11 cellular contexts compared by ENCODE assay signal in genomic region chr15:47473857-47474256, GRCh38.
A peak's percentile ranks its signal among the peaks of the same experiment; 100 is the strongest.
DNase-seq lines count a peak whose midpoint lies in the region; TF ChIP-seq lines count a peak whose summit lies in the region.
"Had no signal": no experiment of that assay in that cellular context is flagged by ENCODE, and none has a peak within 500 bp of the region (broad histone marks: within the 10 kb centered on the region; RNA-seq: fewer than 3 reads in every experiment).

No MANE protein-coding gene starts in this region.

- DNase-seq in amygdala (lab: John Stamatoyannopoulos, UW), result peak in 37 of 56 donors; percentile 1 to 70 (median 18)
- peak; percentile 89 for DNase-seq in fibroblast of pulmonary artery (ENCODE audit: low read depth)
- DNase-seq in mesothelial cell of epicardium (ENCODE audit: low spot score in 2 of 2, unreplicated experiment in 2 of 2), result no peak
- DNase-seq in activated T-cell treated with anti-CD3 and anti-CD28 coated beads, Interleukin-2, amount 50 U/mL, for 24 hours, result no peak
- no peak for DNase-seq in SKM-1 treated with dmso at 0.1 percent for 144 hours (lab: John Stamatoyannopoulos, UW; ENCODE audit: unreplicated experiment)
- DNase-seq in SHP77 treated with DMSO at 0.1 percent for 48 hours (lab: John Stamatoyannopoulos, UW), result no peak
- DNase-seq in NCI-H510A (lab: John Stamatoyannopoulos, UW), result no peak
- DNase-seq: CD4-positive, alpha-beta memory T cell had no signal

- peaks cover 17% of the 10 kb centered on the region for H3K4me1 Mint-ChIP-seq in mesothelial cell of epicardium
- H3K4me1 Mint-ChIP-seq in activated T-cell treated with anti-CD3 and anti-CD28 coated beads, Interleukin-2, amount 50 U/mL, for 24 hours (ENCODE audit: low read depth), result no peaks in the 10 kb centered on the region
- H3K4me1 Mint-ChIP-seq: CD4-positive, alpha-beta memory T cell; central memory CD8-positive, alpha-beta T cell had no signal

- H3K9ac ChIP-seq in subcutaneous abdominal adipose tissue (ENCODE audit: low read length in 5 of 5), result no peak overlapping the region
- H3K9ac ChIP-seq: KMS-11 had no signal

- H3K27ac ChIP-seq in subcutaneous abdominal adipose tissue (ENCODE audit: low read depth, low read length), result peak overlapping the region; percentile 48
- H3K27ac ChIP-seq: KMS-11 had no signal

- no peaks in the 10 kb centered on the region for H3K9me3 ChIP-seq in subcutaneous abdominal adipose tissue (ENCODE audit: control insufficient read depth in 5 of 5, low read length in 5 of 5)

- H3K4me3 ChIP-seq in fibroblast of pulmonary artery (replicated peaks; ENCODE audit: low read depth, low read length) (no peak overlapping the region), subcutaneous abdominal adipose tissue (ENCODE audit: low read depth in 1 of 5, low read length in 5 of 5) (peak overlapping the region in 1 of 5 donors; percentile 2)

- peak overlapping the region; percentile 92 for H3K27ac Mint-ChIP-seq in mesothelial cell of epicardium
- H3K27ac Mint-ChIP-seq in activated T-cell treated with anti-CD3 and anti-CD28 coated beads, Interleukin-2, amount 50 U/mL, for 24 hours, result no peak overlapping the region
- H3K27ac Mint-ChIP-seq: CD4-positive, alpha-beta memory T cell had no signal

- H3K9me3 Mint-ChIP-seq in mesothelial cell of epicardium, result peaks cover 8% of the 10 kb centered on the region
- H3K9me3 Mint-ChIP-seq in activated T-cell treated with anti-CD3 and anti-CD28 coated beads, Interleukin-2, amount 50 U/mL, for 24 hours, result no peaks in the 10 kb centered on the region

- H3K27me3 ChIP-seq in subcutaneous abdominal adipose tissue (ENCODE audit: control insufficient read depth in 5 of 5, insufficient read depth in 4 of 5, low read length in 5 of 5), result no peaks in the 10 kb centered on the region

- TF ChIP-seq CTCF in fibroblast of pulmonary artery (IDR thresholded peaks at IDR 0.05; ENCODE audit: low read length, missing control alignments) (no peak), mesothelial cell of epicardium (IDR thresholded peaks at IDR 0.05; ENCODE audit: unreplicated experiment) (no peak)

- no peaks in the 10 kb centered on the region for H3K36me3 ChIP-seq in subcutaneous abdominal adipose tissue (ENCODE audit: control insufficient read depth in 5 of 5, insufficient read depth in 5 of 5, low read length in 5 of 5)

- no peak overlapping the region for H3K4me3 Mint-ChIP-seq in mesothelial cell of epicardium
- no peak overlapping the region for H3K4me3 Mint-ChIP-seq in activated T-cell treated with anti-CD3 and anti-CD28 coated beads, Interleukin-2, amount 50 U/mL, for 24 hours
- H3K4me3 Mint-ChIP-seq: CD4-positive, alpha-beta memory T cell; central memory CD8-positive, alpha-beta T cell had no signal

- H3K27me3 Mint-ChIP-seq in mesothelial cell of epicardium (ENCODE audit: low read depth), result no peaks in the 10 kb centered on the region
- H3K27me3 Mint-ChIP-seq in activated T-cell treated with anti-CD3 and anti-CD28 coated beads, Interleukin-2, amount 50 U/mL, for 24 hours, result no peaks in the 10 kb centered on the region
- H3K27me3 Mint-ChIP-seq: CD4-positive, alpha-beta memory T cell; central memory CD8-positive, alpha-beta T cell had no signal

- H3K36me3 Mint-ChIP-seq in mesothelial cell of epicardium, result no peaks in the 10 kb centered on the region
- no peaks in the 10 kb centered on the region for H3K36me3 Mint-ChIP-seq in activated T-cell treated with anti-CD3 and anti-CD28 coated beads, Interleukin-2, amount 50 U/mL, for 24 hours (ENCODE audit: low read depth)
- H3K36me3 Mint-ChIP-seq: CD4-positive, alpha-beta memory T cell had no signal

- peaks cover 4 to 32% (median 30%) of the 10 kb centered on the region in 5 donors for H3K4me1 ChIP-seq in subcutaneous abdominal adipose tissue (ENCODE audit: control insufficient read depth in 5 of 5, insufficient read depth in 5 of 5, low read length in 5 of 5)

Comparison
In these comparisons a context has a peak if more than half of its experiments do, and no peak if none do; other contexts are left out.
1. DNase-seq: peak in amygdala (37 of 56) and fibroblast of pulmonary artery (single experiment); none in mesothelial cell of epicardium (0 of 2), activated T-cell treated with anti-CD3 and anti-CD28 coated beads, Interleukin-2, amount 50 U/mL, for 24 hours (single experiment), SKM-1 treated with dmso at 0.1 percent for 144 hours (single experiment), SHP77 treated with DMSO at 0.1 percent for 48 hours (single experiment) and NCI-H510A (single experiment).